Comparison of ENCODE assay signal across 23 cellular contexts in the genomic region with DNA sequence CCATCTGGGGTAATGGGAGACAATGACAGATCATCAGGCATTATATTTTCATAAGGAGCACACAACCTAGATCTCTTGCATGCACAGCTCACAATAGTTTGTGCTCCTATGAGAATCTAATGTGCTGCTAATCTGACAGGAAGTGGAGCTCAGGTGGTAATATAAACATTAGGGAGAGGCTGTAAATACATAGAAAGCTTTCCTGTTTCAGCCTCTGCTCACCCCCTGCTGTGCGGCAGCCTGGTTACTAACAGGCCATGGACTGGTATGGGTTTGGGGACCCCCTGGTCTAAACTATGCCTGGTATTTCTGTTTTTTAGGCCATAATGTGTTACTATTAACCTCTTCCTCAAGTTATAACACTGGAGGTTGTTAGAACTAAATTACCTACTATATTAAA.
"Had no signal": no experiment of that assay in that cellular context is flagged by ENCODE, and none has a peak within 500 bp of the region (broad histone marks: within the 10 kb centered on the region; RNA-seq: fewer than 3 reads in every experiment).

No MANE protein-coding gene starts in this region.

- H3K27ac Mint-ChIP-seq: activated CD4-positive, alpha-beta T cell treated with anti-CD3 and anti-CD28 coated beads, Interleukin-2, amount 10 ng/mL, durations not matched to agents 24 days and 14 days; activated naive CD8-positive, alpha-beta T cell; memory B cell; natural killer cell; stimulated activated naive B cell treated with anti-CD40 and anti-IgM and Interleukin-4, amounts not matched to agents 10 μg/mL and 1 μg/mL and 100 μg/mL, for 72 hours had no signal

- H3K27me3 Mint-ChIP-seq: activated CD4-positive, alpha-beta T cell treated with anti-CD3 and anti-CD28 coated beads, Interleukin-2, amount 10 ng/mL, durations not matched to agents 24 days and 14 days; activated naive CD8-positive, alpha-beta T cell; central memory CD8-positive, alpha-beta T cell; memory B cell; stimulated activated naive B cell treated with anti-CD40 and anti-IgM and Interleukin-4, amounts not matched to agents 10 μg/mL and 1 μg/mL and 100 μg/mL, for 72 hours had no signal

- H3K4me3 ChIP-seq: esophagus squamous epithelium, right atrium auricular region, tibial artery, vagina had no signal

- H3K4me1 Mint-ChIP-seq: activated CD4-positive, alpha-beta T cell treated with anti-CD3 and anti-CD28 coated beads, Interleukin-2, amount 10 ng/mL, durations not matched to agents 24 days and 14 days; central memory CD8-positive, alpha-beta T cell; memory B cell; natural killer cell; stimulated activated naive B cell treated with anti-CD40 and anti-IgM and Interleukin-4, amounts not matched to agents 10 μg/mL and 1 μg/mL and 100 μg/mL, for 72 hours had no signal

- H3K9me3 ChIP-seq: right atrium auricular region, tibial artery, vagina had no signal

- H3K27ac ChIP-seq: brain microvascular endothelial cell, esophagus squamous epithelium, right atrium auricular region, tibial artery, vagina had no signal

- H3K36me3 ChIP-seq: brain microvascular endothelial cell, esophagus squamous epithelium, right atrium auricular region, tibial artery, vagina had no signal

- ATAC-seq: left ventricle myocardium superior; natural killer cell; stimulated activated naive B cell treated with anti-CD40 and anti-IgM and Interleukin-4, amounts not matched to agents 10 μg/mL and 1 μg/mL and 100 μg/mL, for 72 hours had no signal

- H3K36me3 Mint-ChIP-seq: activated naive CD8-positive, alpha-beta T cell; memory B cell; natural killer cell; stimulated activated naive B cell treated with anti-CD40 and anti-IgM and Interleukin-4, amounts not matched to agents 10 μg/mL and 1 μg/mL and 100 μg/mL, for 72 hours had no signal

- H3K27me3 ChIP-seq: brain microvascular endothelial cell, esophagus squamous epithelium, right atrium auricular region, tibial artery, vagina had no signal

- H3K9me3 Mint-ChIP-seq: activated CD4-positive, alpha-beta T cell treated with anti-CD3 and anti-CD28 coated beads, Interleukin-2, amount 10 ng/mL, durations not matched to agents 24 days and 14 days had no signal

- H3K4me3 Mint-ChIP-seq: activated CD4-positive, alpha-beta T cell treated with anti-CD3 and anti-CD28 coated beads, Interleukin-2, amount 10 ng/mL, durations not matched to agents 24 days and 14 days; activated naive CD8-positive, alpha-beta T cell; central memory CD8-positive, alpha-beta T cell; memory B cell; natural killer cell; stimulated activated naive B cell treated with anti-CD40 and anti-IgM and Interleukin-4, amounts not matched to agents 10 μg/mL and 1 μg/mL and 100 μg/mL, for 72 hours had no signal

- DNase-seq: activated CD4-positive, alpha-beta T cell treated with anti-CD3 and anti-CD28 coated beads, Interleukin-2, amount 10 ng/mL, durations not matched to agents 24 days and 14 days; activated CD4-positive, CD25-positive, alpha-beta regulatory T cell; activated gamma-delta T cell treated with Interleukin-2 at 50 U/mL for 16 hours; amygdala; brain microvascular endothelial cell; cortex of kidney; effector CD4-positive, alpha-beta T cell; esophagus squamous epithelium; glutamatergic neuron; hypothalamus; kidney glomerular epithelial cell; left ventricle myocardium superior; natural killer cell; occipital lobe; stimulated activated CD4-positive, alpha-beta T cell treated with anti-CD3 and anti-CD28 coated beads, Interleukin-15, amount 100 ng/mL, for 24 hours; stimulated activated CD4-positive, alpha-beta T cell treated with anti-CD3 and anti-CD28 coated beads, Interleukin-4, amount 100 ng/mL, for 1 hour; stimulated activated naive B cell treated with anti-CD40 and anti-IgM and Interleukin-4, amounts not matched to agents 10 μg/mL and 1 μg/mL and 100 μg/mL, for 72 hours; tibial artery had no signal

- H3K4me1 ChIP-seq: esophagus squamous epithelium, right atrium auricular region, tibial artery, vagina had no signal
